Comparison of ENCODE assay signal across 1 cellular context in the genomic region with DNA sequence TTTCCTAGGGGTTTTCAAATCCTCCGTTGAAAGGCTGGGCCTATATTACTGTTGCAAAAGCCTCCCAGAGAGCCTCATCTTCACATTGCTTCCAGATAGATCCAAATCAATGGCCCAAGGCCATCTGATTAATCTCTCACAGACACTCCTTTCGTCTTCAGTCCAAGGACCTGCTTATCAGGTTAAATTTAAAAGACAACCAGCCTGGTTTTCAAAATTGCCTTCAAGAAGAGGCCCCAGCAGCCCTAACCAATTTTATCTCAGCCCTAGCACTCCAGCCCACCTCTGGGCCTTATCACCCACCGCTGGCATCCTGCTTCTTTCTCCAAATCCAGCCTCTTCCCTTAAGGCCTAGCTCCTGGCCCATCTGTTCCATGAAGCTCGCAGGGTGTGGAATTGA.
A peak's percentile ranks its signal among the peaks of the same experiment; 100 is the strongest.
TF ChIP-seq lines count a peak whose summit lies in the region.

No MANE protein-coding gene starts in this region.

TF ChIP-seq in K562, 482 proteins besides CTCF, POLR2A, EP300 and RAD21 (continued from another document and continues in another):
- TF ChIP-seq NFXL1 (CRISPR knock-in tag; IDR thresholded peaks at IDR 0.05) (no peak), ZKSCAN1 (IDR thresholded peaks at IDR 0.05; ENCODE audit: low read depth, low read length) (0 out of 2 replicates have a peak, but pooled peaks have one; percentile 39), MTA3 (IDR thresholded peaks at IDR 0.05; ENCODE audit: borderline replicate concordance) (0 out of 2 replicates have a peak, but pooled peaks have one; percentile 51), ZNF766 (CRISPR knock-in tag; conservative IDR thresholded peaks at IDR 0.05) (0 out of 2 replicates have a peak, but pooled peaks have one; percentile 32), SMARCC2 (IDR thresholded peaks at IDR 0.05; ENCODE audit: low read depth) (peak; percentile 56; the same call in 1 of the 2 replicates), CEBPG (CRISPR knock-in tag; IDR thresholded peaks at IDR 0.05) (no peak), CEBPG (tag; conservative IDR thresholded peaks at IDR 0.05 in 1 of 2, IDR thresholded peaks at IDR 0.05 in 1 of 2) (no peak), ZNF830 (CRISPR knock-in tag; IDR thresholded peaks at IDR 0.05) (no peak), NFIC (IDR thresholded peaks at IDR 0.05) (peak; percentile 75), CBFA2T2 (conservative IDR thresholded peaks at IDR 0.05) (peak; percentile 92), NCOA4 (IDR thresholded peaks at IDR 0.05; ENCODE audit: partially characterized antibody) (no peak), TRIM24 (IDR thresholded peaks at IDR 0.05) (peak; percentile 32 to 72; a peak in 3 of 4 replicates), STAT5A (IDR thresholded peaks at IDR 0.05; ENCODE audit: borderline replicate concordance, low read length) (peak; percentile 46; the same call in 1 of the 2 replicates), DDX20 (tag; IDR thresholded peaks at IDR 0.05; ENCODE audit: low read depth) (no peak), MXI1 (IDR thresholded peaks at IDR 0.05; ENCODE audit: low read depth, low read length) (no peak), TCF3 (CRISPR knock-in tag; IDR thresholded peaks at IDR 0.05) (peak; percentile 78), FOXJ3 (CRISPR knock-in tag; IDR thresholded peaks at IDR 0.05) (no peak), HCFC1 (IDR thresholded peaks at IDR 0.05; ENCODE audit: low read depth, low read length) (no peak), POLR2B (IDR thresholded peaks at IDR 0.05; ENCODE audit: low read depth, partially characterized antibody) (no peak), MTA1 (IDR thresholded peaks at IDR 0.05; ENCODE audit: borderline replicate concordance) (0 out of 2 replicates have a peak, but pooled peaks have one; percentile 37), RAD51 (IDR thresholded peaks at IDR 0.05; ENCODE audit: borderline replicate concordance, low read depth) (no peak), SMAD4 (CRISPR knock-in tag; conservative IDR thresholded peaks at IDR 0.05) (peak; percentile 67; the same call in 1 of the 2 replicates), ZNF212 (CRISPR knock-in tag; IDR thresholded peaks at IDR 0.05) (no peak), TAL1 (IDR thresholded peaks at IDR 0.05) (peak; percentile 87), BCL6 (CRISPR knock-in tag; IDR thresholded peaks at IDR 0.05) (no peak), FOS (IDR thresholded peaks at IDR 0.05; ENCODE audit: extremely low read depth, insufficient read length) (no peak), TEAD1 (CRISPR knock-in tag; IDR thresholded peaks at IDR 0.05) (no peak), TEAD2 (tag; IDR thresholded peaks at IDR 0.05) (no peak), SREBF2 (CRISPR knock-in tag; IDR thresholded peaks at IDR 0.05) (no peak), NR3C1 (CRISPR knock-in tag; IDR thresholded peaks at IDR 0.05) (no peak), CTBP1 (IDR thresholded peaks at IDR 0.05; ENCODE audit: borderline replicate concordance) (peak; percentile 82; the same call in 1 of the 2 replicates), SMARCB1 (IDR thresholded peaks at IDR 0.05; ENCODE audit: insufficient read length, low read depth) (no peak), PURB (CRISPR knock-in tag; IDR thresholded peaks at IDR 0.05; ENCODE audit: low read depth) (no peak), POLR2AphosphoS5 (IDR thresholded peaks at IDR 0.05; ENCODE audit: control insufficient read depth, insufficient read depth, low read depth, low read length) (peak; percentile 79; the same call in 1 of the 2 replicates), TFAM (CRISPR knock-in tag; conservative IDR thresholded peaks at IDR 0.05) (no peak), CSDE1 (IDR thresholded peaks at IDR 0.05) (no peak), ZNF146 (CRISPR knock-in tag; IDR thresholded peaks at IDR 0.05; ENCODE audit: unreplicated experiment) (no peak), FOXK2 (conservative IDR thresholded peaks at IDR 0.05 in 1 of 2, IDR thresholded peaks at IDR 0.05 in 1 of 2; ENCODE audit: low read depth in 2 of 2) (no peak), CREBBP (IDR thresholded peaks at IDR 0.05; ENCODE audit: low read depth, low read length) (no peak), LCOR (CRISPR knock-in tag; IDR thresholded peaks at IDR 0.05) (no peak)
- TF ChIP-seq, protein P1, sequence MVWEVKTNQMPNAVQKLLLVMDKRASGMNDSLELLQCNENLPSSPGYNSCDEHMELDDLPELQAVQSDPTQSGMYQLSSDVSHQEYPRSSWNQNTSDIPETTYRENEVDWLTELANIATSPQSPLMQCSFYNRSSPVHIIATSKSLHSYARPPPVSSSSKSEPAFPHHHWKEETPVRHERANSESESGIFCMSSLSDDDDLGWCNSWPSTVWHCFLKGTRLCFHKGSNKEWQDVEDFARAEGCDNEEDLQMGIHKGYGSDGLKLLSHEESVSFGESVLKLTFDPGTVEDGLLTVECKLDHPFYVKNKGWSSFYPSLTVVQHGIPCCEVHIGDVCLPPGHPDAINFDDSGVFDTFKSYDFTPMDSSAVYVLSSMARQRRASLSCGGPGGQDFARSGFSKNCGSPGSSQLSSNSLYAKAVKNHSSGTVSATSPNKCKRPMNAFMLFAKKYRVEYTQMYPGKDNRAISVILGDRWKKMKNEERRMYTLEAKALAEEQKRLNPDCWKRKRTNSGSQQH (CRISPR knock-in tag; IDR thresholded peaks at IDR 0.05) = no peak
- TF ChIP-seq, protein P2, sequence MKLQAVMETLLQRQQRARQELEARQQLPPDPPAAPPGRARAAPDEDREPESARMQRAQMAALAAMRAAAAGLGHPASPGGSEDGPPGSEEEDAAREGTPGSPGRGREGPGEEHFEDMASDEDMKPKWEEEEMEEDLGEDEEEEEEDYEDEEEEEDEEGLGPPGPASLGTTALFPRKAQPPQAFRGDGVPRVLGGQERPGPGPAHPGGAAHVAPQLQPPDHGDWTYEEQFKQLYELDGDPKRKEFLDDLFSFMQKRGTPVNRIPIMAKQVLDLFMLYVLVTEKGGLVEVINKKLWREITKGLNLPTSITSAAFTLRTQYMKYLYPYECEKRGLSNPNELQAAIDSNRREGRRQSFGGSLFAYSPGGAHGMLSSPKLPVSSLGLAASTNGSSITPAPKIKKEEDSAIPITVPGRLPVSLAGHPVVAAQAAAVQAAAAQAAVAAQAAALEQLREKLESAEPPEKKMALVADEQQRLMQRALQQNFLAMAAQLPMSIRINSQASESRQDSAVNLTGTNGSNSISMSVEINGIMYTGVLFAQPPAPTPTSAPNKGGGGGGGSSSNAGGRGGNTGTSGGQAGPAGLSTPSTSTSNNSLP (IDR thresholded peaks at IDR 0.05; ENCODE audit: borderline replicate concordance, low read depth, low read length) = peak; percentile 81; the same call in 1 of the 2 replicates
- TF ChIP-seq, protein P3, sequence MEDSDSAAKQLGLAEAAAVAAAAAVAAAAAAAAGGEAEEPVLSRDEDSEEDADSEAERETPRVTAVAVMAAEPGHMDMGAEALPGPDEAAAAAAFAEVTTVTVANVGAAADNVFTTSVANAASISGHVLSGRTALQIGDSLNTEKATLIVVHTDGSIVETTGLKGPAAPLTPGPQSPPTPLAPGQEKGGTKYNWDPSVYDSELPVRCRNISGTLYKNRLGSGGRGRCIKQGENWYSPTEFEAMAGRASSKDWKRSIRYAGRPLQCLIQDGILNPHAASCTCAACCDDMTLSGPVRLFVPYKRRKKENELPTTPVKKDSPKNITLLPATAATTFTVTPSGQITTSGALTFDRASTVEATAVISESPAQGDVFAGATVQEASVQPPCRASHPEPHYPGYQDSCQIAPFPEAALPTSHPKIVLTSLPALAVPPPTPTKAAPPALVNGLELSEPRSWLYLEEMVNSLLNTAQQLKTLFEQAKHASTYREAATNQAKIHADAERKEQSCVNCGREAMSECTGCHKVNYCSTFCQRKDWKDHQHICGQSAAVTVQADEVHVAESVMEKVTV (CRISPR knock-in tag; IDR thresholded peaks at IDR 0.05) = no peak
- TF ChIP-seq, protein P4, sequence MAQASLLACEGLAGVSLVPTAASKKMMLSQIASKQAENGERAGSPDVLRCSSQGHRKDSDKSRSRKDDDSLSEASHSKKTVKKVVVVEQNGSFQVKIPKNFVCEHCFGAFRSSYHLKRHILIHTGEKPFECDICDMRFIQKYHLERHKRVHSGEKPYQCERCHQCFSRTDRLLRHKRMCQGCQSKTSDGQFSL (CRISPR knock-in tag; IDR thresholded peaks at IDR 0.05) = no peak
- TF ChIP-seq, protein P4 (tag; IDR thresholded peaks at IDR 0.05) = no peak
- TF ChIP-seq, protein P5, sequence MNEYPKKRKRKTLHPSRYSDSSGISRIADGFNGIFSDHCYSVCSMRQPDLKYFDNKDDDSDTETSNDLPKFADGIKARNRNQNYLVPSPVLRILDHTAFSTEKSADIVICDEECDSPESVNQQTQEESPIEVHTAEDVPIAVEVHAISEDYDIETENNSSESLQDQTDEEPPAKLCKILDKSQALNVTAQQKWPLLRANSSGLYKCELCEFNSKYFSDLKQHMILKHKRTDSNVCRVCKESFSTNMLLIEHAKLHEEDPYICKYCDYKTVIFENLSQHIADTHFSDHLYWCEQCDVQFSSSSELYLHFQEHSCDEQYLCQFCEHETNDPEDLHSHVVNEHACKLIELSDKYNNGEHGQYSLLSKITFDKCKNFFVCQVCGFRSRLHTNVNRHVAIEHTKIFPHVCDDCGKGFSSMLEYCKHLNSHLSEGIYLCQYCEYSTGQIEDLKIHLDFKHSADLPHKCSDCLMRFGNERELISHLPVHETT (CRISPR knock-in tag; conservative IDR thresholded peaks at IDR 0.05 in 1 of 2, IDR thresholded peaks at IDR 0.05 in 1 of 2) = no peak
- TF ChIP-seq, protein P6, sequence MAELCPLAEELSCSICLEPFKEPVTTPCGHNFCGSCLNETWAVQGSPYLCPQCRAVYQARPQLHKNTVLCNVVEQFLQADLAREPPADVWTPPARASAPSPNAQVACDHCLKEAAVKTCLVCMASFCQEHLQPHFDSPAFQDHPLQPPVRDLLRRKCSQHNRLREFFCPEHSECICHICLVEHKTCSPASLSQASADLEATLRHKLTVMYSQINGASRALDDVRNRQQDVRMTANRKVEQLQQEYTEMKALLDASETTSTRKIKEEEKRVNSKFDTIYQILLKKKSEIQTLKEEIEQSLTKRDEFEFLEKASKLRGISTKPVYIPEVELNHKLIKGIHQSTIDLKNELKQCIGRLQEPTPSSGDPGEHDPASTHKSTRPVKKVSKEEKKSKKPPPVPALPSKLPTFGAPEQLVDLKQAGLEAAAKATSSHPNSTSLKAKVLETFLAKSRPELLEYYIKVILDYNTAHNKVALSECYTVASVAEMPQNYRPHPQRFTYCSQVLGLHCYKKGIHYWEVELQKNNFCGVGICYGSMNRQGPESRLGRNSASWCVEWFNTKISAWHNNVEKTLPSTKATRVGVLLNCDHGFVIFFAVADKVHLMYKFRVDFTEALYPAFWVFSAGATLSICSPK (IDR thresholded peaks at IDR 0.05; ENCODE audit: borderline replicate concordance) = no peak
- TF ChIP-seq, protein P7, sequence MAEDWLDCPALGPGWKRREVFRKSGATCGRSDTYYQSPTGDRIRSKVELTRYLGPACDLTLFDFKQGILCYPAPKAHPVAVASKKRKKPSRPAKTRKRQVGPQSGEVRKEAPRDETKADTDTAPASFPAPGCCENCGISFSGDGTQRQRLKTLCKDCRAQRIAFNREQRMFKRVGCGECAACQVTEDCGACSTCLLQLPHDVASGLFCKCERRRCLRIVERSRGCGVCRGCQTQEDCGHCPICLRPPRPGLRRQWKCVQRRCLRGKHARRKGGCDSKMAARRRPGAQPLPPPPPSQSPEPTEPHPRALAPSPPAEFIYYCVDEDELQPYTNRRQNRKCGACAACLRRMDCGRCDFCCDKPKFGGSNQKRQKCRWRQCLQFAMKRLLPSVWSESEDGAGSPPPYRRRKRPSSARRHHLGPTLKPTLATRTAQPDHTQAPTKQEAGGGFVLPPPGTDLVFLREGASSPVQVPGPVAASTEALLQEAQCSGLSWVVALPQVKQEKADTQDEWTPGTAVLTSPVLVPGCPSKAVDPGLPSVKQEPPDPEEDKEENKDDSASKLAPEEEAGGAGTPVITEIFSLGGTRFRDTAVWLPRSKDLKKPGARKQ (CRISPR knock-in tag; IDR thresholded peaks at IDR 0.05) = no peak
